ENCODE assay signal across 8 cellular contexts in genomic region chr2:129877795-129878775, GRCh38.
A peak's percentile ranks its signal among the peaks of the same experiment; 100 is the strongest.
DNase-seq lines count a peak whose midpoint lies in the region; ATAC-seq and TF ChIP-seq lines count a peak whose summit lies in the region.

No MANE protein-coding gene starts in this region.

- H4K20me1 ChIP-seq in KMS-11 (ENCODE audit: insufficient read depth) = no peaks in the 10 kb centered on the region

- TF ChIP-seq POLR2A in heart left ventricle (IDR thresholded peaks at IDR 0.05) = no peak
- no peak for TF ChIP-seq POLR2A in ovary (IDR thresholded peaks at IDR 0.05)

- H3K36me3 Mint-ChIP-seq in activated naive CD4-positive, alpha-beta T cell treated with anti-CD3 and anti-CD28 coated beads, Interleukin-2, amount 50 U/mL, for 24 hours = no peaks in the 10 kb centered on the region

- no peaks in the 10 kb centered on the region for H3K79me2 ChIP-seq in KMS-11 (ENCODE audit: insufficient read depth, low read depth)

- H3K4me1 Mint-ChIP-seq in activated naive CD4-positive, alpha-beta T cell treated with anti-CD3 and anti-CD28 coated beads, Interleukin-2, amount 50 U/mL, for 24 hours = peaks cover 20% of the 10 kb centered on the region

- H3K9ac ChIP-seq in KMS-11 = no peak overlapping the region

- DNase-seq in C1 segment of cervical spinal cord (lab: John Stamatoyannopoulos, UW) = peak in 11 of 14 donors; percentile 19 to 86 (median 72)
- DNase-seq in GM19238 (ENCODE audit: insufficient read length, low spot score) = peak; percentile 13
- DNase-seq in heart left ventricle = peak in 1 of 5 donors; percentile 29
- DNase-seq in ovary = peak in 3 of 5 donors; percentile 14 to 55 (median 51)
- no peak for DNase-seq in OCI-M2 (lab: John Stamatoyannopoulos, UW; ENCODE audit: unreplicated experiment)

- H3K36me3 ChIP-seq in KMS-11 (ENCODE audit: insufficient read depth) = no peaks in the 10 kb centered on the region
- no peaks in the 10 kb centered on the region for H3K36me3 ChIP-seq in heart left ventricle
- H3K36me3 ChIP-seq in ovary = no peaks in the 10 kb centered on the region

- H3K27ac ChIP-seq in KMS-11 = no peak overlapping the region
- peak overlapping the region in 11 of 12 donors; percentile 33 to 80 (median 55) for H3K27ac ChIP-seq in heart left ventricle
- peak overlapping the region; percentile 41 to 57 for H3K27ac ChIP-seq in ovary

- WGBS in heart left ventricle, 4 donors = 19 to 43% (median 24%) methylated on average over 37 to 50 of the region's 50 CpGs
- 13 to 34% (median 27%) methylated on average over 38 to 49 of the region's 50 CpGs for WGBS in ovary, 3 donors

- peak overlapping the region; percentile 78 for H3K4me3 Mint-ChIP-seq in activated naive CD4-positive, alpha-beta T cell treated with anti-CD3 and anti-CD28 coated beads, Interleukin-2, amount 50 U/mL, for 24 hours

- H3K4me2 ChIP-seq in KMS-11 = no peak overlapping the region

- TF ChIP-seq CTCF in KMS-11 (conservative IDR thresholded peaks at IDR 0.05; ENCODE audit: low read depth, low read length) (no peak), heart left ventricle (IDR thresholded peaks at IDR 0.05) (no peak), ovary (IDR thresholded peaks at IDR 0.05) (no peak)

- no peak for TF ChIP-seq EP300 in ovary (IDR thresholded peaks at IDR 0.05)

- intact Hi-C loops in heart left ventricle (cut with DNase I) = loop anchor here in 1 of 10 donors (5.0 kb wide), 1 partner anchor 464 kb away; the partner anchor contains the start of gene IMP4
- intact Hi-C loops in ovary (cut with DNase I) = loop anchor here in 1 of 4 donors (5.0 kb wide), 1 partner anchor 459 kb away; no protein-coding TSS in a partner anchor

- no peaks in the 10 kb centered on the region for H3K27me3 Mint-ChIP-seq in activated naive CD4-positive, alpha-beta T cell treated with anti-CD3 and anti-CD28 coated beads, Interleukin-2, amount 50 U/mL, for 24 hours

- H2AFZ ChIP-seq in KMS-11 (ENCODE audit: low read depth) = peak overlapping the region; percentile 18; the same call in 1 of the 2 replicates

- H3K9me3 ChIP-seq in heart left ventricle = no peaks in the 10 kb centered on the region
- no peaks in the 10 kb centered on the region for H3K9me3 ChIP-seq in ovary

- H3K4me3 ChIP-seq in KMS-11 (IDR thresholded peaks at IDR 0.05; ENCODE audit: insufficient read depth, low read depth, low read length) (no peak overlapping the region), heart left ventricle (peak overlapping the region; percentile 6 to 82 (median 69)), ovary (peak overlapping the region; percentile 75)

- H3K27me3 ChIP-seq in KMS-11 (ENCODE audit: insufficient read depth, low read depth) = no peaks in the 10 kb centered on the region
- H3K27me3 ChIP-seq in heart left ventricle = no peaks in the 10 kb centered on the region
- H3K27me3 ChIP-seq in ovary = no peaks in the 10 kb centered on the region

- H3K27ac Mint-ChIP-seq in activated naive CD4-positive, alpha-beta T cell treated with anti-CD3 and anti-CD28 coated beads, Interleukin-2, amount 50 U/mL, for 24 hours = peak overlapping the region; percentile 51

- ATAC-seq in heart left ventricle (peak; percentile 13 to 72 (median 56)), HG02973 (IDR thresholded peaks at IDR 0.05; ENCODE audit: unreplicated experiment) (no peak)

- H3K4me1 ChIP-seq in KMS-11 (ENCODE audit: low read depth, poor library complexity, severe bottlenecking) (peaks cover 5% of the 10 kb centered on the region), heart left ventricle (peaks cover 0 to 19% (median 9%) of the 10 kb centered on the region in 12 donors), ovary (ENCODE audit: insufficient read depth) (peaks cover 3% of the 10 kb centered on the region)

- no peaks in the 10 kb centered on the region for H3K9me3 Mint-ChIP-seq in activated naive CD4-positive, alpha-beta T cell treated with anti-CD3 and anti-CD28 coated beads, Interleukin-2, amount 50 U/mL, for 24 hours
